In genomic region chr1:13956386-13956785, GRCh38 we compare ENCODE assay signal across 19 cellular contexts.
"Had no signal": no experiment of that assay in that cellular context is flagged by ENCODE, and none has a peak within 500 bp of the region (broad histone marks: within the 10 kb centered on the region; RNA-seq: fewer than 3 reads in every experiment).

No MANE protein-coding gene starts in this region.

- H3K4me1 Mint-ChIP-seq: activated CD8-positive, alpha-beta memory T cell treated with anti-CD3 and anti-CD28 coated beads, Interleukin-2, amount 10 ng/mL, durations not matched to agents 7 days and 5 days; activated naive CD8-positive, alpha-beta T cell treated with anti-CD3 and anti-CD28 coated beads for 36 hours; memory B cell; nephron progenitor cell had no signal

- H3K9me3 Mint-ChIP-seq: activated naive CD8-positive, alpha-beta T cell treated with anti-CD3 and anti-CD28 coated beads for 36 hours; activated T-cell treated with anti-CD3 and anti-CD28 coated beads, Interleukin-2, amount 50 U/mL, for 24 hours; memory B cell; nephron progenitor cell had no signal

- H3K36me3 Mint-ChIP-seq: activated CD8-positive, alpha-beta memory T cell treated with anti-CD3 and anti-CD28 coated beads, Interleukin-2, amount 10 ng/mL, durations not matched to agents 7 days and 5 days; activated naive CD8-positive, alpha-beta T cell treated with anti-CD3 and anti-CD28 coated beads for 36 hours; memory B cell had no signal

- H3K27ac ChIP-seq: cardiac muscle cell, coronary artery, foreskin keratinocyte, psoas muscle had no signal

- H3K27ac Mint-ChIP-seq: activated CD8-positive, alpha-beta memory T cell treated with anti-CD3 and anti-CD28 coated beads, Interleukin-2, amount 10 ng/mL, durations not matched to agents 7 days and 5 days; activated naive CD8-positive, alpha-beta T cell treated with anti-CD3 and anti-CD28 coated beads for 36 hours; activated T-cell treated with anti-CD3 and anti-CD28 coated beads, Interleukin-2, amount 50 U/mL, for 24 hours; memory B cell; nephron progenitor cell had no signal

- H3K4me3 Mint-ChIP-seq: activated CD8-positive, alpha-beta memory T cell treated with anti-CD3 and anti-CD28 coated beads, Interleukin-2, amount 10 ng/mL, durations not matched to agents 7 days and 5 days; activated naive CD8-positive, alpha-beta T cell treated with anti-CD3 and anti-CD28 coated beads for 36 hours; activated T-cell treated with anti-CD3 and anti-CD28 coated beads, Interleukin-2, amount 50 U/mL, for 24 hours; memory B cell; nephron progenitor cell had no signal

- DNase-seq: activated CD4-positive, alpha-beta T cell treated with anti-CD3 and anti-CD28 coated beads, Interleukin-2, amount 50 U/mL, for 48 hours; activated CD4-positive, CD25-positive, alpha-beta regulatory T cell treated with anti-CD3 and anti-CD28 coated beads, Interleukin-2, amount 50 U/mL, for 72 hours; activated CD8-positive, alpha-beta memory T cell treated with anti-CD3 and anti-CD28 coated beads, Interleukin-2, amount 10 ng/mL, durations not matched to agents 7 days and 5 days; activated gamma-delta T cell treated with Interleukin-2 at 50 U/mL for 16 hours; activated naive CD8-positive, alpha-beta T cell treated with anti-CD3 and anti-CD28 coated beads for 36 hours; activated T-cell treated with anti-CD3 and anti-CD28 coated beads, Interleukin-2, amount 50 U/mL, for 24 hours; effector CD4-positive, alpha-beta T cell; head of caudate nucleus; nephron progenitor cell; psoas muscle; stimulated activated CD4-positive, alpha-beta T cell treated with anti-CD3 and anti-CD28 coated beads, Interleukin-12 subunit alpha, Interleukin-12 subunit beta, amount 100 ng/mL, for 4 hours; stimulated activated CD4-positive, alpha-beta T cell treated with anti-CD3 and anti-CD28 coated beads, Interleukin-2, amount 100 ng/mL, for 48 hours; stimulated activated naive CD4-positive, alpha-beta T cell treated with Interleukin-2 at 50 U/mL for 16 hours; T-helper 9 cell; trophoblast cell had no signal

- H3K4me1 ChIP-seq: foreskin keratinocyte, psoas muscle had no signal

- H3K36me3 ChIP-seq: cardiac muscle cell had no signal

- H3K9me3 ChIP-seq: psoas muscle had no signal

- H3K4me3 ChIP-seq: cardiac muscle cell, coronary artery, psoas muscle had no signal
